In the genomic region with DNA sequence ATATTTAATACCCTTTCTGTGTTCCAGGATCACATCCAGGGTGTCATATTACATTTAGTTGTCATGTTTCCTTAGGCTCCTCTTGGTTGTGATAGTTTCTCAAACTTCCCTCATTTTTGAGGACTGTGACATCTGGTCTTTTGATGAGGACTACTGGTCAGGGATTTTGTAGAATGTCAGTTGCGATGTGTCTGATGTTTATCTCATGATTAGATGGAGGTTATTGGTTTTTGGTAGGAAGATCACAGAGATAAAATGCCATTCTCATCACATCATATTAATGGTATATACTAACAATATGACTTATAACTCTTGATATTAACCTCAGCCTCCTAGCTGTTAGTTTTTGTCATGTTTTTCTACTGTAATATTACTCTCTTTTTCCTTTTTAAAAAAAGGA, we compare ENCODE assay signal across 25 cellular contexts.
"Had no signal": no experiment of that assay in that cellular context is flagged by ENCODE, and none has a peak within 500 bp of the region (broad histone marks: within the 10 kb centered on the region; RNA-seq: fewer than 3 reads in every experiment).

No MANE protein-coding gene starts in this region.

- H3K27ac ChIP-seq: left ventricle myocardium inferior, neutrophil, right lobe of liver, skin epidermis, stomach, thyroid gland, upper lobe of right lung had no signal

- DNase-seq: activated CD4-positive, alpha-beta memory T cell treated with anti-CD3 and anti-CD28 coated beads for 36 hours; activated CD4-positive, alpha-beta T cell treated with anti-CD3 and anti-CD28 coated beads, Interleukin-2, amount 10 ng/mL, durations not matched to agents 24 days and 14 days; activated CD4-positive, CD25-positive, alpha-beta regulatory T cell treated with anti-CD3 and anti-CD28 coated beads, Interleukin-2, amount 50 U/mL, for 72 hours; activated CD8-positive, alpha-beta memory T cell treated with anti-CD3 and anti-CD28 coated beads, Interleukin-2, amount 50 U/mL, for 4 hours; activated effector memory CD4-positive, alpha-beta T cell treated with anti-CD3 and anti-CD28 coated beads, Interleukin-2, amount 50 U/mL, for 16 hours; activated naive CD4-positive, alpha-beta T cell treated with anti-CD3 and anti-CD28 coated beads for 36 hours; activated naive CD8-positive, alpha-beta T cell treated with anti-CD3 and anti-CD28 coated beads for 36 hours; activated T-cell treated with anti-CD3 and anti-CD28 coated beads, Interleukin-2, amount 50 U/mL, for 1 hour; caudate nucleus; cortex of kidney; islet precursor cell; left ventricle myocardium inferior; naive B cell; nephron progenitor cell; right lobe of liver; stimulated activated CD4-positive, alpha-beta T cell treated with anti-CD3 and anti-CD28 coated beads, Interleukin-1b, Interleukin-23, amount 100 ng/mL, for 48 hours; stimulated activated naive B cell treated with anti-CD40 and anti-IgM and Interleukin-4, amounts not matched to agents 10 μg/mL and 1 μg/mL and 100 μg/mL, for 72 hours; stomach; T-helper 2 cell; thyroid gland; upper lobe of right lung had no signal

- H3K4me1 ChIP-seq: left ventricle myocardium inferior, right lobe of liver, stomach, thyroid gland, upper lobe of right lung had no signal

- H3K36me3 ChIP-seq: left ventricle myocardium inferior, neutrophil, right lobe of liver, stomach, thyroid gland, upper lobe of right lung had no signal

- FAIRE-seq: frontal cortex had no signal

- H3K27me3 ChIP-seq: neutrophil, right lobe of liver, stomach, thyroid gland, upper lobe of right lung had no signal

- ATAC-seq: esophagus mucosa; right lobe of liver; stimulated activated naive B cell treated with anti-CD40 and anti-IgM and Interleukin-4, amounts not matched to agents 10 μg/mL and 1 μg/mL and 100 μg/mL, for 72 hours; upper lobe of right lung had no signal

- H3K4me3 ChIP-seq: left ventricle myocardium inferior, right lobe of liver, skin epidermis, stomach, thyroid gland, upper lobe of right lung had no signal

- H3K9me3 ChIP-seq: left ventricle myocardium inferior, neutrophil, right lobe of liver, thyroid gland, upper lobe of right lung had no signal
